ENCODE assay signal across 8 cellular contexts in genomic region chr19:40190891-40191835, GRCh38. TPM values are rescaled to one million over a fixed set of nuclear protein-coding genes. Genes with fewer than 3 reads are reported as not detected.
DNase-seq lines count a peak whose midpoint lies in the region; ATAC-seq lines count a peak whose summit lies in the region.

Gene MAP3K10, plus strand, starts transcription at chr19:40191426. Its CDS starts 606 bp downstream, at chr19:40192032.

- no peaks in the 10 kb centered on the region for H3K27me3 Mint-ChIP-seq in natural killer cell treated with Interleukin-12 subunit alpha and Interleukin-12 subunit beta and Interleukin-15 and Interleukin-18, amount 100 ng/mL, for 72 hours

- peak within 1 kb of the TSS; percentile 88 to 91 for H3K27ac Mint-ChIP-seq in natural killer cell treated with Interleukin-12 subunit alpha and Interleukin-12 subunit beta and Interleukin-15 and Interleukin-18, amount 100 ng/mL, for 72 hours

- H3K36me3 Mint-ChIP-seq in natural killer cell treated with Interleukin-12 subunit alpha and Interleukin-12 subunit beta and Interleukin-15 and Interleukin-18, amount 100 ng/mL, for 72 hours = no peaks in the 10 kb centered on the region

- ATAC-seq in GM21360 (IDR thresholded peaks at IDR 0.05; ENCODE audit: unreplicated experiment) = peak; percentile 73
- ATAC-seq in natural killer cell treated with Interleukin-12 subunit alpha and Interleukin-12 subunit beta and Interleukin-15 and Interleukin-18, amount 100 ng/mL, for 72 hours = peak; percentile 93 to 94
- ATAC-seq in stimulated activated naive CD8-positive, alpha-beta T cell treated with anti-CD3 and anti-CD28 coated beads, Interleukin-15, Interleukin-2, amounts not matched to agents 100 U/mL and 50 U/mL, for 24 hours = peak; percentile 95

- H3K4me3 Mint-ChIP-seq in natural killer cell treated with Interleukin-12 subunit alpha and Interleukin-12 subunit beta and Interleukin-15 and Interleukin-18, amount 100 ng/mL, for 72 hours = peak within 1 kb of the TSS; percentile 88

- H3K9me3 Mint-ChIP-seq in natural killer cell treated with Interleukin-12 subunit alpha and Interleukin-12 subunit beta and Interleukin-15 and Interleukin-18, amount 100 ng/mL, for 72 hours = no peaks in the 10 kb centered on the region

- DNase-seq in COR-L47 (lab: John Stamatoyannopoulos, UW) (peak; percentile 20), HUDEP-2 (lab: John Stamatoyannopoulos, UW; ENCODE audit: unreplicated experiment in 76 of 76) (peak in 54 of 76 experiments; percentile 12 to 76 (median 47)), RPMI7951 (ENCODE audit: low read depth) (peak; percentile 83), fibroblast of peridontal ligament (ENCODE audit: extremely low read depth) (peak; percentile 50)
- peak; percentile 51 to 57 for DNase-seq in activated T-helper 1 cell treated with anti-CD3 and anti-CD28 coated beads, Interleukin-2, amount 50 U/mL, for 16 hours (ENCODE audit: low read depth in 1 of 2, low spot score in 1 of 2)
- DNase-seq in natural killer cell treated with Interleukin-12 subunit alpha and Interleukin-12 subunit beta and Interleukin-15 and Interleukin-18, amount 100 ng/mL, for 72 hours (ENCODE audit: low spot score) = peak; percentile 84
- peak; percentile 86 for DNase-seq in stimulated activated naive CD8-positive, alpha-beta T cell treated with anti-CD3 and anti-CD28 coated beads, Interleukin-15, Interleukin-2, amounts not matched to agents 100 U/mL and 50 U/mL, for 24 hours

- peaks cover 23% of the 10 kb centered on the region in 2 donors for H3K4me1 Mint-ChIP-seq in natural killer cell treated with Interleukin-12 subunit alpha and Interleukin-12 subunit beta and Interleukin-15 and Interleukin-18, amount 100 ng/mL, for 72 hours (ENCODE audit: low read depth in 2 of 2)

RNA-seq across cellular contexts. Expression of gene MAP3K10, which starts in this region (rescaled TPM):
- 3.8 and 4.9 TPM in 2 replicates for total RNA-seq in RPMI7951 (2014; rRNA removed; shearing (Covaris generic))
- 10 to 100 TPM; 13.2 to 28.4 TPM for total RNA-seq in natural killer cell treated with Interleukin-12 subunit alpha and Interleukin-12 subunit beta and Interleukin-15 and Interleukin-18, amount 100 ng/mL, for 72 hours

Comparison
In these comparisons a context has a peak if more than half of its experiments do, and no peak if none do; other contexts are left out.
1. Peak in every context shown above with its lines: DNase-seq and ATAC-seq.
2. DNase-seq: peak in every context shown above with its lines; median percentile 86 in stimulated activated naive CD8-positive, alpha-beta T cell treated with anti-CD3 and anti-CD28 coated beads, Interleukin-15, Interleukin-2, amounts not matched to agents 100 U/mL and 50 U/mL, for 24 hours; 84 in natural killer cell treated with Interleukin-12 subunit alpha and Interleukin-12 subunit beta and Interleukin-15 and Interleukin-18, amount 100 ng/mL, for 72 hours; 83 in RPMI7951; 54 in activated T-helper 1 cell treated with anti-CD3 and anti-CD28 coated beads, Interleukin-2, amount 50 U/mL, for 16 hours; 50 in fibroblast of peridontal ligament; 47 in HUDEP-2; 20 in COR-L47.